In the genomic region with DNA sequence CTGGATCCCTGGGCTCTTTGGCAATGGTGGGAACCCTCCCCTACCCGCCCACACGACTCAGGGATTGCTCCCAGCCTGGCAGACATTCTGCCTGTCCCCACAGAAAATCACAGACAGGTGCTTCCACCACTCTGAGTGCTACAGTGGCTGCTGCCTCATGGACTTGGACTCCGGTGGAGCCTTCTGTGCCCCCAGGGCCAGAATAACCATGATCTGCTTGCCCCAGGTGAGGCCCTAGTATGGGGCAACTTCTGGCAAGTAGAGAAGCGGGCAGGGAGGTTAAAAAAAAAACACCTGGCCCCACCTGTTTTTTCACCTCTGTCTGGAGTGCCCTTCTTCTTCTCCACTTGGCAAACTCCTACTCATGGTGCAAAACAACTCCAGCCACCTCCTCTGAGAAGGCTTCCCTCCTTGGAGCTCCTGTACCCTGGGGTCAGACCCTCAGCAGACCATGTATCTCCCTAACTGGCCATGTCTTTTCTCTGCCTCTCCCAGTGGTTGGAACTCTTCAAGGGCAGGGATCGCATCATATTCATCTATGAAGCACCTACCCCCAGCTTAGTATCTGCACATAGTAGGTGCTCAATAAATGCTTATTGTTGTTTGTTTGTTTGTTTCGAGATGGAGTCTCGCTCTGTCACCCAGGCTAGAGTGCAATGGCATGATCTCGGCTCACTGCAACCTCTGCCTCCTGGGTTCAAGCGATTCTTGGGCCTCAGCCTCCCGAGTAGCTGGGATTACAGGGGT, we compare ENCODE assay signal across 1 cellular context.
TF ChIP-seq lines count a peak whose summit lies in the region.

No MANE protein-coding gene starts in this region.

TF ChIP-seq in HepG2, 621 proteins besides CTCF, POLR2A, EP300 and RAD21:
- TF ChIP-seq ZNF496 (CRISPR knock-in tag; IDR thresholded peaks at IDR 0.05; ENCODE audit: insufficient replicate concordance) (no peak), ZNF550 (CRISPR knock-in tag; IDR thresholded peaks at IDR 0.05; ENCODE audit: borderline replicate concordance) (no peak), ZNF256 (CRISPR knock-in tag; conservative IDR thresholded peaks at IDR 0.05) (no peak), NFYB (CRISPR knock-in tag; IDR thresholded peaks at IDR 0.05) (no peak), SIN3A (IDR thresholded peaks at IDR 0.05; ENCODE audit: borderline replicate concordance, low read depth, low read length) (no peak), ZNF737 (CRISPR knock-in tag; IDR thresholded peaks at IDR 0.05; ENCODE audit: borderline replicate concordance) (no peak), ZNF225 (CRISPR knock-in tag; IDR thresholded peaks at IDR 0.05) (no peak)
- TF ChIP-seq, protein P1, sequence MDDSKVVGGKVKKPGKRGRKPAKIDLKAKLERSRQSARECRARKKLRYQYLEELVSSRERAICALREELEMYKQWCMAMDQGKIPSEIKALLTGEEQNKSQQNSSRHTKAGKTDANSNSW (CRISPR knock-in tag; IDR thresholded peaks at IDR 0.05; ENCODE audit: borderline replicate concordance) = no peak
TF ChIP-seq in HepG2: peak in this region for 0.
